9 cellular contexts compared by ENCODE assay signal in the genomic region with DNA sequence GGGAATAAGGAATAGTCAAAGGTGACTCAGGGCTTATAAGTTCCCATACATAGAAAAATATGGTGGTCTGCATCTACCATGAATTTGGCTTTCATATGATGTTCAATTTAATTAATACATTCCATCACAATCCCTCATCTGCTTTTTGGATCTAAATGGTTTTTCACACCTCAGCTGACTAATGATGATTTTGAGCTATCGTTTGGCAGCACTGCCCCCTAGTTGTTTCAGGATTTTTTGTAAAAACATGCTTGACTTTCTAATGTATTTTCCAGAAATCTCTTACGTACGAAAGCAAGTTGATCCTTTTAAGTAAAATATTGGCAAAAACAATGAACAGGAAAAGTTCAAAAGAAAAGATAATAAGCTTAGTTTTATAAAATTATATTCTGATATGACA.
DNase-seq lines count a peak whose midpoint lies in the region; ATAC-seq and TF ChIP-seq lines count a peak whose summit lies in the region.
"Had no signal": no experiment of that assay in that cellular context is flagged by ENCODE, and none has a peak within 500 bp of the region (broad histone marks: within the 10 kb centered on the region; RNA-seq: fewer than 3 reads in every experiment).

No MANE protein-coding gene starts in this region.

- no peaks in the 10 kb centered on the region for H3K27me3 Mint-ChIP-seq in nephron (ENCODE audit: low read depth)

- DNase-seq in M059J (ENCODE audit: low read depth) (peak; percentile 46), astrocyte of the hippocampus (ENCODE audit: low read depth, low spot score) (peak; percentile 52), hippocampal formation (lab: John Stamatoyannopoulos, UW) (no peak)
- DNase-seq: NCI-H1436 treated with DMSO at 0.1 percent for 48 hours; stimulated activated CD8-positive, alpha-beta memory T cell treated with anti-CD3 and anti-CD28 coated beads, Interleukin-4, amount 100 ng/mL, for 48 hours had no signal

- H3K27ac Mint-ChIP-seq in nephron, result no peak overlapping the region

- no peaks in the 10 kb centered on the region for H3K9me3 Mint-ChIP-seq in nephron

- H3K4me1 Mint-ChIP-seq in nephron, result no peaks in the 10 kb centered on the region

- no peaks in the 10 kb centered on the region for H3K36me3 Mint-ChIP-seq in nephron (ENCODE audit: low read depth)

- H3K4me3 Mint-ChIP-seq in nephron, result no peak overlapping the region

- TF ChIP-seq CTCF in GM12873 (IDR thresholded peaks at IDR 0.05; ENCODE audit: insufficient read depth, low read depth, low read length, missing control alignments), result peak; percentile 39
- peak; percentile 36 to 63 (median 51) for TF ChIP-seq CTCF in nephron (IDR thresholded peaks at IDR 0.05; ENCODE audit: unreplicated experiment in 3 of 3)

- no peak for ATAC-seq in HG03354 (IDR thresholded peaks at IDR 0.05; ENCODE audit: poor library complexity, severe bottlenecking, unreplicated experiment)
- no peak for ATAC-seq in GM21528 (IDR thresholded peaks at IDR 0.05; ENCODE audit: low FRiP score, unreplicated experiment)

Comparison
In these comparisons a context has a peak if more than half of its experiments do, and no peak if none do; other contexts are left out.
1. DNase-seq: peak in M059J (single experiment) and astrocyte of the hippocampus (single experiment); none in hippocampal formation (0 of 2).